14 cellular contexts compared by ENCODE assay signal in the genomic region with DNA sequence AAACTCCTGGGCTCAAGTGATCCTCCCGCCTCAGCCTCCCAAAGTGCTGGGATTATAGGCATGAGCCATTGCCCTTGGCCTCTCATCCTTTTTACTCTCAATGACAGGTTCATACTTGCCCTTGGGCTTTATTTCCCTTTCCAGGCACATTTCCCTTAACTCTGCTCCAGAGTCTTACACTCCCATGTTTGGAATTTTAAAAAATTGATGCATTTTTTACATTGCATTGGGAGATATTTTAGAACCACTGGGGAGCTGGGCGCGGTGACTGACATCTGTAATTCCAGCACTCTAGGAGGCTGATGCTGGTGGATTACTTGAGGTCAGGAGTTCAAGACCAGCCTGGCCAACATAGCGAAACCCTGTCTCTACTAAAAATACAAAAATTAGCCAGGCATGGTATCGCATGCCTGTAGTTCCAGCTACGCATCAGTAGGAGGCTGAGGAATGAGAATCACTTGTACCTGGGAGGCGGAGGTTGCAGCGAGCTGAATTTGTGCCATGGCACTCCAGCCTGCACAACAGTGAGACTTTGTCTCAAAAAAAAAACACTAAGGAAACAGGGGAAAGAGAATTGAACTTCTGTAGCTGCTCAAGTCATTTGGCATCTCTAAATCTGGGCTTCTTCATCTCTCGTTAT.
"Had no signal": no experiment of that assay in that cellular context is flagged by ENCODE, and none has a peak within 500 bp of the region (broad histone marks: within the 10 kb centered on the region; RNA-seq: fewer than 3 reads in every experiment).

No MANE protein-coding gene starts in this region.

- H3K9me3 Mint-ChIP-seq: activated naive CD4-positive, alpha-beta T cell treated with anti-CD3 and anti-CD28 coated beads, Interleukin-2, amount 50 U/mL, for 72 hours; activated T-cell treated with anti-CD3 and anti-CD28 coated beads, Interleukin-2, amount 50 U/mL, for 24 hours; stimulated activated effector memory CD8-positive, alpha-beta T cell treated with anti-CD3 and anti-CD28 coated beads, Interleukin-12 subunit alpha, Interleukin-12 subunit beta, amount 100 ng/mL, for 72 hours had no signal

- H3K9me3 ChIP-seq: gastroesophageal sphincter, pancreas, tibial artery had no signal

- DNase-seq: activated CD4-positive, alpha-beta T cell treated with anti-CD3 and anti-CD28 coated beads, Interleukin-2, amount 50 U/mL, for 1 hour; activated CD4-positive, CD25-positive, alpha-beta regulatory T cell; activated effector memory CD4-positive, alpha-beta T cell treated with anti-CD3 and anti-CD28 coated beads, Interleukin-2, amount 50 U/mL, for 16 hours; activated T-cell treated with anti-CD3 and anti-CD28 coated beads, Interleukin-2, amount 50 U/mL, for 24 hours; amniotic stem cell; left ventricle myocardium superior; pancreas; retina; T-helper 2 cell; tibial artery had no signal

- H3K27ac Mint-ChIP-seq: activated naive CD4-positive, alpha-beta T cell treated with anti-CD3 and anti-CD28 coated beads, Interleukin-2, amount 50 U/mL, for 72 hours; activated T-cell treated with anti-CD3 and anti-CD28 coated beads, Interleukin-2, amount 50 U/mL, for 24 hours; stimulated activated effector memory CD8-positive, alpha-beta T cell treated with anti-CD3 and anti-CD28 coated beads, Interleukin-12 subunit alpha, Interleukin-12 subunit beta, amount 100 ng/mL, for 72 hours had no signal

- H3K27me3 Mint-ChIP-seq: activated T-cell treated with anti-CD3 and anti-CD28 coated beads, Interleukin-2, amount 50 U/mL, for 24 hours had no signal

- H3K27ac ChIP-seq: gastroesophageal sphincter, pancreas, skin epidermis, tibial artery had no signal

- H3K4me3 Mint-ChIP-seq: activated T-cell treated with anti-CD3 and anti-CD28 coated beads, Interleukin-2, amount 50 U/mL, for 24 hours; stimulated activated effector memory CD8-positive, alpha-beta T cell treated with anti-CD3 and anti-CD28 coated beads, Interleukin-12 subunit alpha, Interleukin-12 subunit beta, amount 100 ng/mL, for 72 hours had no signal

- H3K36me3 Mint-ChIP-seq: activated naive CD4-positive, alpha-beta T cell treated with anti-CD3 and anti-CD28 coated beads, Interleukin-2, amount 50 U/mL, for 72 hours; stimulated activated effector memory CD8-positive, alpha-beta T cell treated with anti-CD3 and anti-CD28 coated beads, Interleukin-12 subunit alpha, Interleukin-12 subunit beta, amount 100 ng/mL, for 72 hours had no signal

- ATAC-seq: activated naive CD4-positive, alpha-beta T cell treated with anti-CD3 and anti-CD28 coated beads, Interleukin-2, amount 50 U/mL, for 72 hours; gastroesophageal sphincter; left ventricle myocardium superior; stimulated activated effector memory CD8-positive, alpha-beta T cell treated with anti-CD3 and anti-CD28 coated beads, Interleukin-12 subunit alpha, Interleukin-12 subunit beta, amount 100 ng/mL, for 72 hours had no signal

- H3K27me3 ChIP-seq: gastroesophageal sphincter, pancreas, tibial artery had no signal

- H3K36me3 ChIP-seq: gastroesophageal sphincter, pancreas, tibial artery had no signal

- H3K4me3 ChIP-seq: gastroesophageal sphincter, pancreas, skin epidermis, tibial artery had no signal

- H3K4me1 ChIP-seq: pancreas, tibial artery had no signal
